ENCODE assay signal across 8 cellular contexts in genomic region chr1:42767510-42767924, GRCh38. TPM values are rescaled to one million over a fixed set of nuclear protein-coding genes. Genes with fewer than 3 reads are reported as not detected.
DNase-seq lines count a peak whose midpoint lies in the region; ATAC-seq and TF ChIP-seq lines count a peak whose summit lies in the region.

No MANE protein-coding gene starts in this region.

- H3K27me3 Mint-ChIP-seq in MCF 10A (ENCODE audit: insufficient read depth, unreplicated experiment), result no peaks in the 10 kb centered on the region

- no peak for TF ChIP-seq POLR2A in breast epithelium (IDR thresholded peaks at IDR 0.05)

- H3K9me3 Mint-ChIP-seq in MCF 10A (ENCODE audit: unreplicated experiment), result no peaks in the 10 kb centered on the region

- no peaks in the 10 kb centered on the region for H3K9me3 ChIP-seq in breast epithelium

- H3K27me3 ChIP-seq in breast epithelium, result no peaks in the 10 kb centered on the region

- H3K4me1 Mint-ChIP-seq in MCF 10A (ENCODE audit: insufficient read depth, unreplicated experiment), result peaks cover 6% of the 10 kb centered on the region

- intact Hi-C loops in breast epithelium (cut with DNase I; ENCODE audit: low total_unique reads) (no loop called here), MCF 10A (cut with micrococcal nuclease) (no loop called here), left cardiac atrium (cut with DNase I) (loop anchor here in 1 of 2 donors (5.0 kb wide), 1 partner anchor 50 kb away; the partner anchor contains the start of genes ERMAP and SVBP)

- H3K4me1 ChIP-seq in breast epithelium, result peaks cover 5 to 7% of the 10 kb centered on the region in 2 donors

- TF ChIP-seq CTCF in breast epithelium (IDR thresholded peaks at IDR 0.05), result no peak
- no peak for TF ChIP-seq CTCF in MCF 10A (IDR thresholded peaks at IDR 0.05; ENCODE audit: unreplicated experiment)
- TF ChIP-seq CTCF in VCaP (conservative IDR thresholded peaks at IDR 0.05), result no peak

- CTCF ChIA-PET in MCF 10A (lab: Yijun Ruan, JAX), result interaction anchor here (0.7 to 2.0 kb wide), 10 partner anchors 9 to 951 kb away, joined by 3 to 15 read pairs (median 5); no protein-coding TSS in a partner anchor

- no peaks in the 10 kb centered on the region for H3K36me3 ChIP-seq in breast epithelium

- H3K36me3 Mint-ChIP-seq in MCF 10A (ENCODE audit: insufficient read depth, unreplicated experiment), result peaks cover 10% of the 10 kb centered on the region

- no peak overlapping the region for H3K27ac Mint-ChIP-seq in MCF 10A (ENCODE audit: low read depth, unreplicated experiment)

- H3K27ac ChIP-seq in breast epithelium, result peak overlapping the region; percentile 88 to 93
- peak overlapping the region; percentile 82 for H3K27ac ChIP-seq in VCaP
- peak overlapping the region; percentile 61 to 99 (median 93) for H3K27ac ChIP-seq in skin epidermis

- no peak overlapping the region for H3K4me3 Mint-ChIP-seq in MCF 10A (ENCODE audit: unreplicated experiment)

- POLR2A ChIA-PET in MCF 10A (lab: Yijun Ruan, JAX), result interaction anchor here (0.5 to 4.2 kb wide), 41 partner anchors 10 to 644 kb away, joined by 3 to 104 read pairs (median 3); partner anchors contain the start of genes CCDC30, ERMAP, PPIH and SVBP

- ATAC-seq in HG03095 (IDR thresholded peaks at IDR 0.05; ENCODE audit: unreplicated experiment) (peak; percentile 11), left cardiac atrium (peak; percentile 25 to 39)

- H3K4me3 ChIP-seq in breast epithelium (peak overlapping the region; percentile 70 to 98 (median 96)), skin epidermis (peak overlapping the region; percentile 77 to 100 (median 97))

- no TSS peak for BruUV-seq in MCF 10A (replicated peaks; lab: Mats Ljungman, UMichigan)

- DNase-seq in breast epithelium (ENCODE audit: low spot score in 2 of 2) (no peak), MCF 10A (ENCODE audit: unreplicated experiment) (no peak), left cardiac atrium (no peak), LoVo (ENCODE audit: low spot score) (no peak), iPS-NIHi7 (ENCODE audit: extremely low spot score) (no peak)

RNA-seq across cellular contexts. Expression of gene C1orf50, which starts 0.5 kb away (rescaled TPM):
- 10 to 100 TPM in 1 of 3 donors, 1 to 10 TPM in 2; 5.2 to 10.8 (median 6.7) TPM for total RNA-seq in breast epithelium
- 11.7 and 13.8 TPM in 2 replicates for total RNA-seq in MCF 10A (2022)
- total RNA-seq in left cardiac atrium, result 1 to 10 TPM; 5.1 to 7.7 TPM

RNA-seq across cellular contexts. Expression of gene P3H1, which starts 0.7 kb away (rescaled TPM):
- total RNA-seq in breast epithelium (10 to 100 TPM; 23.1 to 34.9 (median 34.4) TPM), MCF 10A (2022) (36.1 and 57.2 TPM in 2 replicates), left cardiac atrium (10 to 100 TPM; 16.2 to 17.7 TPM)

RNA-seq across cellular contexts. Expression of gene TMEM269, which starts 17.3 kb away (rescaled TPM):
- total RNA-seq in breast epithelium (under 1 TPM; under 0.01 to 0.59 (median 0.16) TPM), MCF 10A (2022) (0.17 TPM in 1 of 2 replicates, not detected in the other), left cardiac atrium (under 1 TPM in 1 of 2 donors, not detected in 1; 0.13 TPM)

RNA-seq across cellular contexts. Expression of gene CLDN19, which starts 27.5 kb away (rescaled TPM):
- 1 to 10 TPM in 2 of 3 donors, not detected in 1; 2.9 to 3.1 TPM for total RNA-seq in breast epithelium
- total RNA-seq in MCF 10A (2022), result not detected in 2 replicates
- not detected for total RNA-seq in left cardiac atrium

RNA-seq across cellular contexts. Expression of gene ERMAP, which starts 49.4 kb away (rescaled TPM):
- total RNA-seq in breast epithelium (10 to 100 TPM; 11.1 to 22.1 (median 14.9) TPM), MCF 10A (2022) (13.2 and 17.2 TPM in 2 replicates), left cardiac atrium (1 to 10 TPM; 4.0 to 4.3 TPM)
